Comparison of ENCODE assay signal across 23 cellular contexts in genomic region chr19:14678199-14678598, GRCh38. TPM values are rescaled to one million over a fixed set of nuclear protein-coding genes. Genes with fewer than 3 reads are reported as not detected.
"Had no signal": no experiment of that assay in that cellular context is flagged by ENCODE, and none has a peak within 500 bp of the region (broad histone marks: within the 10 kb centered on the region; RNA-seq: fewer than 3 reads in every experiment).

No MANE protein-coding gene starts in this region.

- H3K9me3 ChIP-seq: SJSA1 had no signal

- FAIRE-seq: RCC 7860 had no signal

- H3K36me3 ChIP-seq: SJSA1 had no signal

- H3K4me1 ChIP-seq: SJSA1 had no signal

- DNase-seq: Karpas-422, KG1, MM.1S, MV-4-11, NCI-H1048, NCI-H1436, NCI-H187, NCI-H2029, NCI-H2081 treated with DMSO at 0.1 percent for 48 hours, NCI-H2171, NCI-H226, NCI-H446, NCI-H510A, NCI-H524 treated with DMSO at 0.1 percent for 48 hours, NCI-H69, NCI-H774, Right ventricle myocardium superior, RPMI8226, SIG-M5 had no signal

- H3K27ac ChIP-seq: SJSA1, SK-N-MC had no signal

- H3K4me3 ChIP-seq: SJSA1, SK-N-MC had no signal

RNA-seq across cellular contexts. Expression of gene ADGRE3, which starts 3.6 kb away (rescaled TPM):
- total RNA-seq: HT-29, Right ventricle myocardium superior, SJSA1 had no signal
